12 cellular contexts compared by ENCODE assay signal in genomic region chr18:26103579-26103978, GRCh38. TPM values are rescaled to one million over a fixed set of nuclear protein-coding genes. Genes with fewer than 3 reads are reported as not detected.
DNase-seq lines count a peak whose midpoint lies in the region; ATAC-seq lines count a peak whose summit lies in the region.
"Had no signal": no experiment of that assay in that cellular context is flagged by ENCODE, and none has a peak within 500 bp of the region (broad histone marks: within the 10 kb centered on the region; RNA-seq: fewer than 3 reads in every experiment).

No MANE protein-coding gene starts in this region.

- WGBS in trophoblast cell (ENCODE audit: extremely low coverage, insufficient coverage, insufficient read length) = no CpG with 5 or more reads among the region's 5 CpGs

- no peak overlapping the region for H3K27ac ChIP-seq in trophoblast cell (ENCODE audit: low read depth, low read length)
- H3K27ac ChIP-seq: colonic mucosa, HL-60 had no signal

- H3K27me3 Mint-ChIP-seq in activated naive CD8-positive, alpha-beta T cell treated with anti-CD3 and anti-CD28 coated beads for 36 hours = no peaks in the 10 kb centered on the region

- no peak overlapping the region for H2BK120ac ChIP-seq in trophoblast cell (ENCODE audit: insufficient read depth, low read length, poor library complexity)

- DNase-seq in GDM1 (lab: John Stamatoyannopoulos, UW) (peak; percentile 42), NCI-H1048 (lab: John Stamatoyannopoulos, UW) (peak; percentile 3), trophoblast cell (peak; percentile 16 to 21), pons (ENCODE audit: low spot score) (no peak), CD1c-positive myeloid dendritic cell (ENCODE audit: extremely low spot score) (no peak)
- peak; percentile 28 for DNase-seq in activated naive CD8-positive, alpha-beta T cell treated with anti-CD3 and anti-CD28 coated beads for 36 hours
- DNase-seq: colonic mucosa had no signal

- no peak overlapping the region for H3K4me2 ChIP-seq in trophoblast cell (ENCODE audit: low read length)

- H3K4me1 ChIP-seq in trophoblast cell (ENCODE audit: control insufficient read depth in 1 of 2, insufficient read depth in 2 of 2, low read length in 2 of 2) = no peaks in the 10 kb centered on the region
- H3K4me1 ChIP-seq: colonic mucosa had no signal

- H4K12ac ChIP-seq in trophoblast cell (ENCODE audit: low read depth, low read length) = no peak overlapping the region

- ATAC-seq in GM18873 (IDR thresholded peaks at IDR 0.05; ENCODE audit: low FRiP score, unreplicated experiment) (no peak), HG03565 (IDR thresholded peaks at IDR 0.05; ENCODE audit: unreplicated experiment) (no peak)

- H3K79me2 ChIP-seq in trophoblast cell (ENCODE audit: control insufficient read depth, insufficient read depth, low read length, poor library complexity) = no peaks in the 10 kb centered on the region

- H3K9ac ChIP-seq in trophoblast cell (ENCODE audit: low read length) = no peak overlapping the region

- no peaks in the 10 kb centered on the region for H3K4me1 Mint-ChIP-seq in activated naive CD8-positive, alpha-beta T cell treated with anti-CD3 and anti-CD28 coated beads for 36 hours

- no peak overlapping the region for H2AK5ac ChIP-seq in trophoblast cell (ENCODE audit: low read length)

- H2BK12ac ChIP-seq in trophoblast cell (ENCODE audit: low read length) = no peak overlapping the region

- no peaks in the 10 kb centered on the region for H3K36me3 ChIP-seq in trophoblast cell (ENCODE audit: control insufficient read depth in 1 of 2, insufficient read depth in 2 of 2, low read length in 2 of 2)
- H3K36me3 ChIP-seq: colonic mucosa had no signal

- H3K14ac ChIP-seq in trophoblast cell (ENCODE audit: low read length) = no peak overlapping the region

- H3K9me3 ChIP-seq in trophoblast cell (ENCODE audit: insufficient read depth, low read depth, low read length) = no peaks in the 10 kb centered on the region
- H3K9me3 ChIP-seq: colonic mucosa had no signal

- no peak overlapping the region for H4K91ac ChIP-seq in trophoblast cell (ENCODE audit: low read depth, low read length)

- no peak overlapping the region for H3K23ac ChIP-seq in trophoblast cell (ENCODE audit: low read length)

- no peak overlapping the region for H4K8ac ChIP-seq in trophoblast cell (ENCODE audit: low read depth, low read length)

- no peak overlapping the region for H3K4ac ChIP-seq in trophoblast cell (ENCODE audit: low read depth, low read length)

- no peak overlapping the region for H2AFZ ChIP-seq in trophoblast cell (ENCODE audit: insufficient read depth, low read length, poor library complexity)

- no peak overlapping the region for H3K18ac ChIP-seq in trophoblast cell (ENCODE audit: low read length)

- H3K9me3 Mint-ChIP-seq in activated naive CD8-positive, alpha-beta T cell treated with anti-CD3 and anti-CD28 coated beads for 36 hours = peaks cover 1% of the 10 kb centered on the region
- H3K9me3 Mint-ChIP-seq: T-helper 1 cell treated with Interleukin-12 subunit alpha and Interleukin-12 subunit beta and Interleukin-4 antibody, amounts not matched to agents 30 μg/mL and 1 μg/mL, for 36 hours had no signal

- H2BK5ac ChIP-seq in trophoblast cell (ENCODE audit: low read depth, low read length, poor library complexity) = no peak overlapping the region

- H3K4me3 ChIP-seq in trophoblast cell (ENCODE audit: low read depth, low read length) = no peak overlapping the region
- H3K4me3 ChIP-seq: colonic mucosa had no signal

- no peaks in the 10 kb centered on the region for H3K27me3 ChIP-seq in trophoblast cell (ENCODE audit: insufficient read depth, low read length)
- H3K27me3 ChIP-seq: colonic mucosa had no signal

- no peak overlapping the region for H3K27ac Mint-ChIP-seq in activated naive CD8-positive, alpha-beta T cell treated with anti-CD3 and anti-CD28 coated beads for 36 hours
- H3K27ac Mint-ChIP-seq: T-helper 1 cell treated with Interleukin-12 subunit alpha and Interleukin-12 subunit beta and Interleukin-4 antibody, amounts not matched to agents 30 μg/mL and 1 μg/mL, for 36 hours had no signal

- no peaks in the 10 kb centered on the region for H3K79me1 ChIP-seq in trophoblast cell (ENCODE audit: low read length)

- H3K36me3 Mint-ChIP-seq in activated naive CD8-positive, alpha-beta T cell treated with anti-CD3 and anti-CD28 coated beads for 36 hours = no peaks in the 10 kb centered on the region

- H3K4me3 Mint-ChIP-seq in activated naive CD8-positive, alpha-beta T cell treated with anti-CD3 and anti-CD28 coated beads for 36 hours = no peak overlapping the region
- H3K4me3 Mint-ChIP-seq: T-helper 1 cell treated with Interleukin-12 subunit alpha and Interleukin-12 subunit beta and Interleukin-4 antibody, amounts not matched to agents 30 μg/mL and 1 μg/mL, for 36 hours had no signal

RNA-seq across cellular contexts. Expression of gene SS18, which starts 13.2 kb away (rescaled TPM):
- 10 to 100 TPM; 51.8 to 53.3 TPM for total RNA-seq in activated naive CD8-positive, alpha-beta T cell treated with anti-CD3 and anti-CD28 coated beads for 36 hours
- polyA plus RNA-seq in trophoblast cell (2013) = 86.9 and 90.0 TPM in 2 replicates

RNA-seq across cellular contexts. Expression of gene PSMA8, which starts 30.1 kb away (rescaled TPM):
- total RNA-seq in activated naive CD8-positive, alpha-beta T cell treated with anti-CD3 and anti-CD28 coated beads for 36 hours = 1 to 10 TPM; 3.3 to 3.6 TPM
- polyA plus RNA-seq in trophoblast cell (2013) = not detected in 2 replicates
- total RNA-seq: colonic mucosa, lower leg skin had no signal

Comparison
In these comparisons a context has a peak if more than half of its experiments do, and no peak if none do; other contexts are left out.
1. DNase-seq: peak in GDM1 (single experiment), NCI-H1048 (single experiment), activated naive CD8-positive, alpha-beta T cell treated with anti-CD3 and anti-CD28 coated beads for 36 hours (single experiment) and trophoblast cell (2 of 2); none in pons (single experiment) and CD1c-positive myeloid dendritic cell (single experiment).